Comparison of ENCODE assay signal across 8 cellular contexts in genomic region chr19:39498262-39499081, GRCh38. TPM values are rescaled to one million over a fixed set of nuclear protein-coding genes. Genes with fewer than 3 reads are reported as not detected.
DNase-seq lines count a peak whose midpoint lies in the region; ATAC-seq, FAIRE-seq and TF ChIP-seq lines count a peak whose summit lies in the region.

Gene DLL3 (plus strand): TSS chr19:39498947. CDS start chr19:39498975, 28 bp downstream.

- H3K27ac ChIP-seq in ectodermal cell (ENCODE audit: insufficient read depth, low read depth, low read length, poor library complexity, severe bottlenecking): peak within 1 kb of the TSS; percentile 64

- no peaks in the 10 kb centered on the region for H3K9me3 ChIP-seq in ectodermal cell (ENCODE audit: control insufficient read depth, low read length)

- no peak for TF ChIP-seq CTCF in AG10803 (conservative IDR thresholded peaks at IDR 0.05; ENCODE audit: low read length)

- peak; percentile 80 for FAIRE-seq in HTR-8/SVneo (lab: Jason Lieb, UNC)

- H3K4me1 ChIP-seq in ectodermal cell (ENCODE audit: control insufficient read depth, insufficient read depth, low read length): peaks cover 6% of the 10 kb centered on the region

- ATAC-seq in sciatic nerve: peak; percentile 27
- no peak for ATAC-seq in GM18519 (IDR thresholded peaks at IDR 0.05; ENCODE audit: low FRiP score, unreplicated experiment)

- no peak for DNase-seq in AG10803 (ENCODE audit: low read depth)
- no peak for DNase-seq in HTR-8/SVneo (ENCODE audit: insufficient read length, low spot score)
- peak; percentile 59 for DNase-seq in OCI-M1 (lab: John Stamatoyannopoulos, UW)
- no peak for DNase-seq in sciatic nerve (ENCODE audit: low spot score)
- no peak for DNase-seq in midbrain (lab: John Stamatoyannopoulos, UW)
- no peak for DNase-seq in posterior vena cava (ENCODE audit: low spot score)

- 5% methylated on average over 35 to 38 of the region's 38 CpGs for WGBS in ectodermal cell, 2 experiments

- no peaks in the 10 kb centered on the region for H3K36me3 ChIP-seq in ectodermal cell (ENCODE audit: control insufficient read depth, insufficient read depth, low read length)

- peaks cover 60% of the 10 kb centered on the region for H3K27me3 ChIP-seq in ectodermal cell (ENCODE audit: control insufficient read depth, insufficient read depth, low read length, poor library complexity, severe bottlenecking)

- H3K4me3 ChIP-seq in AG10803 (ENCODE audit: low read length) (peak within 1 kb of the TSS; percentile 5), ectodermal cell (ENCODE audit: insufficient read depth, low read depth, low read length) (peak within 1 kb of the TSS; percentile 31)

- intact Hi-C loops in sciatic nerve (cut with DNase I) (no loop called here), posterior vena cava (cut with DNase I) (no loop called here)

RNA-seq across cellular contexts. Expression of gene DLL3, which starts in this region (rescaled TPM):
- 7.9 TPM for polyA plus RNA-seq in ectodermal cell (2013, experiment 1 of 4)
- 4.3 TPM for polyA plus RNA-seq in ectodermal cell (2013, experiment 2 of 4)
- polyA plus RNA-seq in ectodermal cell (2013, experiment 3 of 4): 9.9 TPM
- polyA plus RNA-seq in ectodermal cell (2013, experiment 4 of 4): 13.3 TPM
- not detected for total RNA-seq in sciatic nerve
- total RNA-seq in posterior vena cava: not detected

Comparison
In these comparisons a context has a peak if more than half of its experiments do, and no peak if none do; other contexts are left out.
1. Peak in ATAC-seq in sciatic nerve; RNA of the gene not detected or under 1 TPM.